ENCODE assay signal across 6 cellular contexts in genomic region chr22:30619909-30620308, GRCh38. TPM values are rescaled to one million over a fixed set of nuclear protein-coding genes. Genes with fewer than 3 reads are reported as not detected.
"Had no signal": no experiment of that assay in that cellular context is flagged by ENCODE, and none has a peak within 500 bp of the region (broad histone marks: within the 10 kb centered on the region; RNA-seq: fewer than 3 reads in every experiment).

No MANE protein-coding gene starts in this region.

RNA-seq across cellular contexts. Expression of gene GAL3ST1, which starts 45.4 kb away (rescaled TPM):
- total RNA-seq: OCI-LY7, PC-3, RPMI7951, SJCRH30, SJSA1 had no signal
- polyA plus RNA-seq: SK-N-SH had no signal
